ENCODE assay signal across 20 cellular contexts in the genomic region with DNA sequence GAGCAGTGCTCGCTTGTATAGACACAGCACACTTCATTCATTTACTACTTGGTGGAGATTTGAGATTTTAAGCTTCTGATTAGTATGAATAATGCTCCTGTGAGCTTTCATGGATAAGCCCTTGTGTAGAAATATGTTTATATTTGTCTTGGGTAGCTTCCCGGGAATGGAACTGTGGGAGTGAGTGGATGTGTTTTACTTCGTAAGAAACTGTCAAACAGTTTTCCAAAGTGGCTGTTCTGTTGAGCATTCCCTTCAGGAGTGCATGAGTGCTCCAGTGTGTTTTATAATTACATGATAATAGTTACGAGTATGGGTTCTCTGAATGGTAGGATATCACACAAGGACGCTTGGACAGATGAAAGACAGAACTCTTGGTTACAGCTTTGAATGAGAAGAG. TPM values are rescaled to one million over a fixed set of nuclear protein-coding genes. Genes with fewer than 3 reads are reported as not detected.
"Had no signal": no experiment of that assay in that cellular context is flagged by ENCODE, and none has a peak within 500 bp of the region (broad histone marks: within the 10 kb centered on the region; RNA-seq: fewer than 3 reads in every experiment).

No MANE protein-coding gene starts in this region.

- H3K9me3 ChIP-seq: left lung, upper lobe of right lung had no signal

- H3K27ac ChIP-seq: coronary artery, hepatocyte, left lung, spleen, upper lobe of right lung had no signal

- ATAC-seq: activated CD8-positive, alpha-beta T cell treated with anti-CD3 and anti-CD28 coated beads for 36 hours; activated naive CD8-positive, alpha-beta T cell treated with anti-CD3 and anti-CD28 coated beads, Interleukin-2, amount 50 U/mL, for 24 hours; left lung; stimulated activated naive B cell treated with anti-CD40 and anti-IgM and Interleukin-4, amounts not matched to agents 10 μg/mL and 1 μg/mL and 100 μg/mL, for 72 hours; upper lobe of right lung had no signal

- H3K9me3 Mint-ChIP-seq: activated CD4-positive, alpha-beta T cell treated with anti-CD3 and anti-CD28 coated beads, Interleukin-2, amount 10 ng/mL, durations not matched to agents 24 days and 14 days; activated naive CD8-positive, alpha-beta T cell treated with anti-CD3 and anti-CD28 coated beads, Interleukin-2, amount 50 U/mL, for 24 hours; activated T-cell treated with anti-CD3 and anti-CD28 coated beads, Interleukin-2, amount 50 U/mL, for 24 hours; activated T-helper 2 cell treated with anti-CD3 and anti-CD28 coated beads, Interferon-gamma antibody, Interleukin-2, Interleukin-4, amounts not matched to agents 10 μg/mL and 5 μg/mL and 100 μg/mL, durations not matched to agents 14 hours and 24 hours and 36 hours had no signal

- H3K4me1 ChIP-seq: left lung, spleen, upper lobe of right lung had no signal

- H3K36me3 ChIP-seq: left lung, ovary, spleen, upper lobe of right lung had no signal

- H3K27me3 Mint-ChIP-seq: activated B cell treated with CpG ODN at 0.5 μM for 24 hours; activated CD8-positive, alpha-beta T cell treated with anti-CD3 and anti-CD28 coated beads for 36 hours; activated naive CD8-positive, alpha-beta T cell treated with anti-CD3 and anti-CD28 coated beads, Interleukin-2, amount 50 U/mL, for 24 hours; activated T-cell treated with anti-CD3 and anti-CD28 coated beads, Interleukin-2, amount 50 U/mL, for 24 hours; memory B cell had no signal

- H3K27ac Mint-ChIP-seq: activated B cell treated with CpG ODN at 0.5 μM for 24 hours; activated CD4-positive, alpha-beta T cell treated with anti-CD3 and anti-CD28 coated beads, Interleukin-2, amount 10 ng/mL, durations not matched to agents 24 days and 14 days; activated CD8-positive, alpha-beta T cell treated with anti-CD3 and anti-CD28 coated beads for 36 hours; activated naive CD4-positive, alpha-beta T cell treated with anti-CD3 and anti-CD28 coated beads for 36 hours; activated naive CD8-positive, alpha-beta T cell treated with anti-CD3 and anti-CD28 coated beads, Interleukin-2, amount 50 U/mL, for 24 hours; activated T-cell treated with anti-CD3 and anti-CD28 coated beads, Interleukin-2, amount 50 U/mL, for 24 hours; activated T-helper 2 cell treated with anti-CD3 and anti-CD28 coated beads, Interferon-gamma antibody, Interleukin-2, Interleukin-4, amounts not matched to agents 10 μg/mL and 5 μg/mL and 100 μg/mL, durations not matched to agents 14 hours and 24 hours and 36 hours; memory B cell; stimulated activated naive B cell treated with anti-CD40 and anti-IgM and Interleukin-4, amounts not matched to agents 10 μg/mL and 1 μg/mL and 100 μg/mL, for 72 hours had no signal

- H3K4me3 ChIP-seq: coronary artery, hepatocyte, left lung, ovary, spleen, upper lobe of right lung had no signal

- H3K36me3 Mint-ChIP-seq: brain; memory B cell; stimulated activated naive B cell treated with anti-CD40 and anti-IgM and Interleukin-4, amounts not matched to agents 10 μg/mL and 1 μg/mL and 100 μg/mL, for 72 hours had no signal

- H3K27me3 ChIP-seq: hepatocyte, left lung, ovary, spleen, upper lobe of right lung had no signal

- DNase-seq: activated B cell treated with CpG ODN at 0.5 μM for 24 hours; activated CD8-positive, alpha-beta T cell treated with anti-CD3 and anti-CD28 coated beads for 36 hours; activated naive CD4-positive, alpha-beta T cell treated with anti-CD3 and anti-CD28 coated beads for 36 hours; activated naive CD8-positive, alpha-beta T cell treated with anti-CD3 and anti-CD28 coated beads, Interleukin-2, amount 50 U/mL, for 24 hours; activated T-cell treated with anti-CD3 and anti-CD28 coated beads, Interleukin-2, amount 50 U/mL, for 24 hours; left lung; spleen; stimulated activated naive B cell treated with anti-CD40 and anti-IgM and Interleukin-4, amounts not matched to agents 10 μg/mL and 1 μg/mL and 100 μg/mL, for 72 hours; T-helper 1 cell; T-helper 9 cell; upper lobe of right lung had no signal

- H3K4me1 Mint-ChIP-seq: activated B cell treated with CpG ODN at 0.5 μM for 24 hours; activated CD4-positive, alpha-beta T cell treated with anti-CD3 and anti-CD28 coated beads, Interleukin-2, amount 10 ng/mL, durations not matched to agents 24 days and 14 days; activated naive CD8-positive, alpha-beta T cell treated with anti-CD3 and anti-CD28 coated beads, Interleukin-2, amount 50 U/mL, for 24 hours; brain; memory B cell; stimulated activated naive B cell treated with anti-CD40 and anti-IgM and Interleukin-4, amounts not matched to agents 10 μg/mL and 1 μg/mL and 100 μg/mL, for 72 hours had no signal

- H3K4me3 Mint-ChIP-seq: activated B cell treated with CpG ODN at 0.5 μM for 24 hours; activated CD4-positive, alpha-beta T cell treated with anti-CD3 and anti-CD28 coated beads, Interleukin-2, amount 10 ng/mL, durations not matched to agents 24 days and 14 days; activated CD8-positive, alpha-beta T cell treated with anti-CD3 and anti-CD28 coated beads for 36 hours; activated naive CD4-positive, alpha-beta T cell treated with anti-CD3 and anti-CD28 coated beads for 36 hours; activated naive CD8-positive, alpha-beta T cell treated with anti-CD3 and anti-CD28 coated beads, Interleukin-2, amount 50 U/mL, for 24 hours; activated T-cell treated with anti-CD3 and anti-CD28 coated beads, Interleukin-2, amount 50 U/mL, for 24 hours; brain; memory B cell; stimulated activated naive B cell treated with anti-CD40 and anti-IgM and Interleukin-4, amounts not matched to agents 10 μg/mL and 1 μg/mL and 100 μg/mL, for 72 hours had no signal

RNA-seq across cellular contexts. Expression of gene VWC2, which starts 49.4 kb away (rescaled TPM):
- total RNA-seq: activated B cell treated with CpG ODN at 0.5 μM for 24 hours; activated CD4-positive, alpha-beta T cell treated with anti-CD3 and anti-CD28 coated beads, Interleukin-2, amount 10 ng/mL, durations not matched to agents 24 days and 14 days; activated CD8-positive, alpha-beta T cell treated with anti-CD3 and anti-CD28 coated beads for 36 hours; activated naive CD4-positive, alpha-beta T cell treated with anti-CD3 and anti-CD28 coated beads for 36 hours; activated T-helper 2 cell treated with anti-CD3 and anti-CD28 coated beads, Interferon-gamma antibody, Interleukin-2, Interleukin-4, amounts not matched to agents 10 μg/mL and 5 μg/mL and 100 μg/mL, durations not matched to agents 14 hours and 24 hours and 36 hours; hepatocyte; mononuclear cell; pulmonary artery endothelial cell had no signal
- polyA plus RNA-seq: hepatocyte had no signal
